9 cellular contexts compared by ENCODE assay signal in genomic region chr13:98890186-98890585, GRCh38.
DNase-seq lines count a peak whose midpoint lies in the region; ATAC-seq and TF ChIP-seq lines count a peak whose summit lies in the region.
"Had no signal": no experiment of that assay in that cellular context is flagged by ENCODE, and none has a peak within 500 bp of the region (broad histone marks: within the 10 kb centered on the region; RNA-seq: fewer than 3 reads in every experiment).

No MANE protein-coding gene starts in this region.

- peak overlapping the region; percentile 10 for H3K4me3 Mint-ChIP-seq in activated naive CD8-positive, alpha-beta T cell treated with anti-CD3 and anti-CD28 coated beads for 36 hours

- H3K27me3 Mint-ChIP-seq in activated naive CD8-positive, alpha-beta T cell treated with anti-CD3 and anti-CD28 coated beads for 36 hours, result no peaks in the 10 kb centered on the region

- no peaks in the 10 kb centered on the region for H3K9me3 Mint-ChIP-seq in activated naive CD8-positive, alpha-beta T cell treated with anti-CD3 and anti-CD28 coated beads for 36 hours

- TF ChIP-seq CTCF in right atrium auricular region (IDR thresholded peaks at IDR 0.05) (no peak), uterus (IDR thresholded peaks at IDR 0.05) (no peak)

- DNase-seq in Right ventricle myocardium superior (no peak), right atrium auricular region (ENCODE audit: low spot score) (no peak), lung microvascular endothelial cell (ENCODE audit: low read depth in 2 of 2) (peak; percentile 67 to 90), uterus (peak; percentile 53 to 62), HuH-7 (ENCODE audit: low spot score) (no peak), NCI-H1048 (lab: John Stamatoyannopoulos, UW) (no peak), dedifferentiated amniotic fluid mesenchymal stem cell (ENCODE audit: extremely low spot score) (no peak)
- peak; percentile 43 for DNase-seq in activated naive CD8-positive, alpha-beta T cell treated with anti-CD3 and anti-CD28 coated beads for 36 hours

- no peak overlapping the region for H3K4me3 ChIP-seq in right atrium auricular region
- no peak overlapping the region for H3K4me3 ChIP-seq in uterus
- H3K4me3 ChIP-seq: cardiac muscle cell had no signal

- H3K36me3 ChIP-seq in right atrium auricular region (peaks cover 6% of the 10 kb centered on the region), uterus (no peaks in the 10 kb centered on the region)

- H3K4me1 Mint-ChIP-seq in activated naive CD8-positive, alpha-beta T cell treated with anti-CD3 and anti-CD28 coated beads for 36 hours, result peaks cover 26% of the 10 kb centered on the region

- H3K9me3 ChIP-seq in right atrium auricular region (no peaks in the 10 kb centered on the region), uterus (no peaks in the 10 kb centered on the region)

- TF ChIP-seq POLR2A in uterus (IDR thresholded peaks at IDR 0.05), result no peak

- H3K27me3 ChIP-seq in right atrium auricular region (no peaks in the 10 kb centered on the region), uterus (no peaks in the 10 kb centered on the region)
- H3K27me3 ChIP-seq: cardiac muscle cell had no signal

- intact Hi-C loops in Right ventricle myocardium superior (cut with DNase I) (loop anchor here (10.0 kb wide), 1 partner anchor 145 kb away; no protein-coding TSS in a partner anchor), uterus (cut with DNase I; ENCODE audit: low total_unique reads) (no loop called here)

- peak overlapping the region; percentile 35 for H3K27ac Mint-ChIP-seq in activated naive CD8-positive, alpha-beta T cell treated with anti-CD3 and anti-CD28 coated beads for 36 hours

- ATAC-seq in Right ventricle myocardium superior (ENCODE audit: poor library complexity), result peak; percentile 52

- peaks cover 13% of the 10 kb centered on the region for H3K36me3 Mint-ChIP-seq in activated naive CD8-positive, alpha-beta T cell treated with anti-CD3 and anti-CD28 coated beads for 36 hours

- peaks cover 0 to 15% of the 10 kb centered on the region in 2 donors for H3K4me1 ChIP-seq in right atrium auricular region
- no peaks in the 10 kb centered on the region for H3K4me1 ChIP-seq in uterus

- H3K27ac ChIP-seq in right atrium auricular region (no peak overlapping the region), uterus (no peak overlapping the region)
- H3K27ac ChIP-seq: cardiac muscle cell had no signal

Comparison
In these comparisons a context has a peak if more than half of its experiments do, and no peak if none do; other contexts are left out.
1. DNase-seq: peak in activated naive CD8-positive, alpha-beta T cell treated with anti-CD3 and anti-CD28 coated beads for 36 hours (single experiment), lung microvascular endothelial cell (2 of 2) and uterus (2 of 2); none in Right ventricle myocardium superior (single experiment), right atrium auricular region (single experiment), HuH-7 (single experiment), NCI-H1048 (single experiment) and dedifferentiated amniotic fluid mesenchymal stem cell (single experiment).